28 cellular contexts compared by ENCODE assay signal in genomic region chr1:42552636-42553035, GRCh38.
"Had no signal": no experiment of that assay in that cellular context is flagged by ENCODE, and none has a peak within 500 bp of the region (broad histone marks: within the 10 kb centered on the region; RNA-seq: fewer than 3 reads in every experiment).

No MANE protein-coding gene starts in this region.

- H3K4me1 ChIP-seq: adrenal gland, SJCRH30 had no signal

- ATAC-seq: activated CD4-positive, CD25-positive, alpha-beta regulatory T cell treated with anti-CD3 and anti-CD28 coated beads, Interleukin-2, amount 50 U/mL, for 24 hours; activated CD8-positive, alpha-beta T cell treated with anti-CD3 and anti-CD28 coated beads for 36 hours; Panc1 had no signal

- H3K27me3 ChIP-seq: adrenal gland, SJCRH30 had no signal

- H3K36me3 Mint-ChIP-seq: activated naive CD8-positive, alpha-beta T cell treated with anti-CD3 and anti-CD28 coated beads, Interleukin-2, amount 10 ng/mL, durations not matched to agents 7 days and 5 days had no signal

- H3K9me3 Mint-ChIP-seq: activated CD8-positive, alpha-beta T cell treated with anti-CD3 and anti-CD28 coated beads for 36 hours had no signal

- DNase-seq: activated CD4-positive, alpha-beta T cell treated with anti-CD3 and anti-CD28 coated beads for 4 hours; activated CD8-positive, alpha-beta memory T cell treated with anti-CD3 and anti-CD28 coated beads, Interleukin-2, amount 50 U/mL, for 48 hours; activated CD8-positive, alpha-beta T cell treated with anti-CD3 and anti-CD28 coated beads for 36 hours; activated naive CD4-positive, alpha-beta T cell treated with anti-CD3 and anti-CD28 coated beads, Interleukin-2, amount 50 U/mL, for 16 hours; activated naive CD8-positive, alpha-beta T cell treated with anti-CD3 and anti-CD28 coated beads, Interleukin-2, amount 10 ng/mL, durations not matched to agents 7 days and 5 days; activated T-cell treated with anti-CD3 and anti-CD28 coated beads, Interleukin-2, amount 50 U/mL, for 1 hour; adrenal gland; anterior cingulate cortex; central memory CD4-positive, alpha-beta T cell; NCI-H1092; NCI-H1417; NCI-H1930; NCI-H2227 treated with DMSO at 0.1 percent for 48 hours; NCI-H446 treated with DMSO at 0.1 percent for 48 hours; NCI-H524 treated with DMSO at 0.1 percent for 48 hours; NCI-H748 treated with DMSO at 0.1 percent for 48 hours; OCI-M1; Right ventricle myocardium superior; SJCRH30; SK-N-SH; T-helper 1 cell had no signal

- H3K4me2 ChIP-seq: KMS-11, SK-N-SH had no signal

- H3K9me3 ChIP-seq: adrenal gland, SJCRH30, SK-N-SH had no signal

- H3K27me3 Mint-ChIP-seq: activated CD8-positive, alpha-beta T cell treated with anti-CD3 and anti-CD28 coated beads for 36 hours; activated naive CD8-positive, alpha-beta T cell treated with anti-CD3 and anti-CD28 coated beads, Interleukin-2, amount 10 ng/mL, durations not matched to agents 7 days and 5 days; IgD-negative memory B cell had no signal

- H3K4me1 Mint-ChIP-seq: activated naive CD8-positive, alpha-beta T cell treated with anti-CD3 and anti-CD28 coated beads, Interleukin-2, amount 10 ng/mL, durations not matched to agents 7 days and 5 days had no signal

- H3K27ac Mint-ChIP-seq: activated CD8-positive, alpha-beta T cell treated with anti-CD3 and anti-CD28 coated beads for 36 hours; activated naive CD8-positive, alpha-beta T cell treated with anti-CD3 and anti-CD28 coated beads, Interleukin-2, amount 10 ng/mL, durations not matched to agents 7 days and 5 days had no signal

- H3K4me3 ChIP-seq: adrenal gland, SJCRH30 had no signal

- FAIRE-seq: bronchial epithelial cell had no signal

- H3K4me3 Mint-ChIP-seq: activated CD8-positive, alpha-beta T cell treated with anti-CD3 and anti-CD28 coated beads for 36 hours; activated naive CD8-positive, alpha-beta T cell treated with anti-CD3 and anti-CD28 coated beads, Interleukin-2, amount 10 ng/mL, durations not matched to agents 7 days and 5 days; IgD-negative memory B cell had no signal

- H3K9ac ChIP-seq: KMS-11, SK-N-SH had no signal

- H3K27ac ChIP-seq: adrenal gland, KMS-11, RWPE1, SJCRH30, VCaP had no signal

- H3K36me3 ChIP-seq: adrenal gland, SJCRH30 had no signal
